ENCODE assay signal across 1 cellular context in genomic region chr18:35580748-35581534, GRCh38.
TF ChIP-seq lines count a peak whose summit lies in the region.

No MANE protein-coding gene starts in this region.

TF ChIP-seq in HEK293, 187 proteins besides CTCF, POLR2A, EP300 and RAD21 (continued from another document):
- TF ChIP-seq PRDM2 (tag by site-specific recombination; IDR thresholded peaks at IDR 0.05; ENCODE audit: borderline replicate concordance) (no peak), OVOL3 (tag by site-specific recombination; IDR thresholded peaks at IDR 0.05) (no peak), ZNF701 (tag by site-specific recombination; IDR thresholded peaks at IDR 0.05) (no peak), ZNF548 (tag by site-specific recombination; IDR thresholded peaks at IDR 0.05) (no peak), SP7 (tag by site-specific recombination; IDR thresholded peaks at IDR 0.05) (no peak), SP3 (tag by site-specific recombination; IDR thresholded peaks at IDR 0.05) (no peak), ZXDB (tag by site-specific recombination; IDR thresholded peaks at IDR 0.05) (no peak), ZSCAN30 (tag by site-specific recombination; IDR thresholded peaks at IDR 0.05) (peak; percentile 52; the same call in 1 of the 2 replicates), ZNF473 (tag by site-specific recombination; IDR thresholded peaks at IDR 0.05) (no peak), ZNF23 (tag by site-specific recombination; IDR thresholded peaks at IDR 0.05; ENCODE audit: borderline replicate concordance) (no peak), ZNF629 (tag by site-specific recombination; IDR thresholded peaks at IDR 0.05) (no peak), KLF9 (tag by site-specific recombination; IDR thresholded peaks at IDR 0.05; ENCODE audit: low read depth) (no peak), ZNF426 (tag by site-specific recombination; IDR thresholded peaks at IDR 0.05) (no peak), ZNF19 (tag by site-specific recombination; IDR thresholded peaks at IDR 0.05; ENCODE audit: low read depth) (no peak), ZNF561 (tag by site-specific recombination; IDR thresholded peaks at IDR 0.05; ENCODE audit: borderline replicate concordance) (no peak), ZNF121 (tag by site-specific recombination; IDR thresholded peaks at IDR 0.05) (no peak), ZNF623 (tag by site-specific recombination; IDR thresholded peaks at IDR 0.05) (no peak), GLI4 (tag by site-specific recombination; IDR thresholded peaks at IDR 0.05) (no peak), ZBTB26 (tag by site-specific recombination; optimal IDR thresholded peaks at IDR 0.05) (peak; percentile 71), ZNF175 (tag by site-specific recombination; IDR thresholded peaks at IDR 0.05) (no peak), TRIM28 (IDR thresholded peaks at IDR 0.05; ENCODE audit: borderline replicate concordance, low read length) (no peak), ZNF16 (tag by site-specific recombination; IDR thresholded peaks at IDR 0.05; ENCODE audit: low read depth) (no peak), ZNF398 (tag by site-specific recombination; IDR thresholded peaks at IDR 0.05) (no peak; the same call in 1 of the 2 replicates), FEZF1 (tag by site-specific recombination; IDR thresholded peaks at IDR 0.05) (no peak)
- TF ChIP-seq, protein P1, sequence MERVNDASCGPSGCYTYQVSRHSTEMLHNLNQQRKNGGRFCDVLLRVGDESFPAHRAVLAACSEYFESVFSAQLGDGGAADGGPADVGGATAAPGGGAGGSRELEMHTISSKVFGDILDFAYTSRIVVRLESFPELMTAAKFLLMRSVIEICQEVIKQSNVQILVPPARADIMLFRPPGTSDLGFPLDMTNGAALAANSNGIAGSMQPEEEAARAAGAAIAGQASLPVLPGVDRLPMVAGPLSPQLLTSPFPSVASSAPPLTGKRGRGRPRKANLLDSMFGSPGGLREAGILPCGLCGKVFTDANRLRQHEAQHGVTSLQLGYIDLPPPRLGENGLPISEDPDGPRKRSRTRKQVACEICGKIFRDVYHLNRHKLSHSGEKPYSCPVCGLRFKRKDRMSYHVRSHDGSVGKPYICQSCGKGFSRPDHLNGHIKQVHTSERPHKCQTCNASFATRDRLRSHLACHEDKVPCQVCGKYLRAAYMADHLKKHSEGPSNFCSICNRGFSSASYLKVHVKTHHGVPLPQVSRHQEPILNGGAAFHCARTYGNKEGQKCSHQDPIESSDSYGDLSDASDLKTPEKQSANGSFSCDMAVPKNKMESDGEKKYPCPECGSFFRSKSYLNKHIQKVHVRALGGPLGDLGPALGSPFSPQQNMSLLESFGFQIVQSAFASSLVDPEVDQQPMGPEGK (tag by site-specific recombination; IDR thresholded peaks at IDR 0.05): 0 out of 2 replicates have a peak, but pooled peaks have one; percentile 37
- TF ChIP-seq, protein P2, sequence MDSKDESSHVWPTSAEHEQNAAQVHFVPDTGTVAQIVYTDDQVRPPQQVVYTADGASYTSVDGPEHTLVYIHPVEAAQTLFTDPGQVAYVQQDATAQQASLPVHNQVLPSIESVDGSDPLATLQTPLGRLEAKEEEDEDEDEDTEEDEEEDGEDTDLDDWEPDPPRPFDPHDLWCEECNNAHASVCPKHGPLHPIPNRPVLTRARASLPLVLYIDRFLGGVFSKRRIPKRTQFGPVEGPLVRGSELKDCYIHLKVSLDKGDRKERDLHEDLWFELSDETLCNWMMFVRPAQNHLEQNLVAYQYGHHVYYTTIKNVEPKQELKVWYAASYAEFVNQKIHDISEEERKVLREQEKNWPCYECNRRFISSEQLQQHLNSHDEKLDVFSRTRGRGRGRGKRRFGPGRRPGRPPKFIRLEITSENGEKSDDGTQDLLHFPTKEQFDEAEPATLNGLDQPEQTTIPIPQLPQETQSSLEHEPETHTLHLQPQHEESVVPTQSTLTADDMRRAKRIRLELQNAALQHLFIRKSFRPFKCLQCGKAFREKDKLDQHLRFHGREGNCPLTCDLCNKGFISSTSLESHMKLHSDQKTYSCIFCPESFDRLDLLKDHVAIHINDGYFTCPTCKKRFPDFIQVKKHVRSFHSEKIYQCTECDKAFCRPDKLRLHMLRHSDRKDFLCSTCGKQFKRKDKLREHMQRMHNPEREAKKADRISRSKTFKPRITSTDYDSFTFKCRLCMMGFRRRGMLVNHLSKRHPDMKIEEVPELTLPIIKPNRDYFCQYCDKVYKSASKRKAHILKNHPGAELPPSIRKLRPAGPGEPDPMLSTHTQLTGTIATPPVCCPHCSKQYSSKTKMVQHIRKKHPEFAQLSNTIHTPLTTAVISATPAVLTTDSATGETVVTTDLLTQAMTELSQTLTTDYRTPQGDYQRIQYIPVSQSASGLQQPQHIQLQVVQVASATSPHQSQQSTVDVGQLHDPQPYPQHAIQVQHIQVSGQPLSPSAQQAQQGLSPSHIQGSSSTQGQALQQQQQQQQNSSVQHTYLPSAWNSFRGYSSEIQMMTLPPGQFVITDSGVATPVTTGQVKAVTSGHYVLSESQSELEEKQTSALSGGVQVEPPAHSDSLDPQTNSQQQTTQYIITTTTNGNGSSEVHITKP (tag by site-specific recombination; IDR thresholded peaks at IDR 0.05): 0 out of 2 replicates have a peak, but pooled peaks have one; percentile 41
- TF ChIP-seq, protein P3, sequence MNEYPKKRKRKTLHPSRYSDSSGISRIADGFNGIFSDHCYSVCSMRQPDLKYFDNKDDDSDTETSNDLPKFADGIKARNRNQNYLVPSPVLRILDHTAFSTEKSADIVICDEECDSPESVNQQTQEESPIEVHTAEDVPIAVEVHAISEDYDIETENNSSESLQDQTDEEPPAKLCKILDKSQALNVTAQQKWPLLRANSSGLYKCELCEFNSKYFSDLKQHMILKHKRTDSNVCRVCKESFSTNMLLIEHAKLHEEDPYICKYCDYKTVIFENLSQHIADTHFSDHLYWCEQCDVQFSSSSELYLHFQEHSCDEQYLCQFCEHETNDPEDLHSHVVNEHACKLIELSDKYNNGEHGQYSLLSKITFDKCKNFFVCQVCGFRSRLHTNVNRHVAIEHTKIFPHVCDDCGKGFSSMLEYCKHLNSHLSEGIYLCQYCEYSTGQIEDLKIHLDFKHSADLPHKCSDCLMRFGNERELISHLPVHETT (tag by site-specific recombination; IDR thresholded peaks at IDR 0.05): no peak
